24 cellular contexts compared by ENCODE assay signal in genomic region chr22:48531721-48532435, GRCh38.
"Had no signal": no experiment of that assay in that cellular context is flagged by ENCODE, and none has a peak within 500 bp of the region (broad histone marks: within the 10 kb centered on the region; RNA-seq: fewer than 3 reads in every experiment).

No MANE protein-coding gene starts in this region.

- H3K27me3 Mint-ChIP-seq: activated T-cell treated with anti-CD3 and anti-CD28 coated beads, Interleukin-2, amount 50 U/mL, for 24 hours; dendritic cell treated with granulocyte-macrophage colony-stimulating factor and Interleukin-4, amounts not matched to agents 40 ng/mL and 50 ng/mL, for 4 days had no signal

- H3K4me3 ChIP-seq: mucosa of descending colon, right lobe of liver, stomach, testis, uterus had no signal

- H3K36me3 Mint-ChIP-seq: activated naive CD4-positive, alpha-beta T cell treated with anti-CD3 and anti-CD28 coated beads, Interleukin-2, amount 50 U/mL, for 72 hours; memory B cell; stimulated activated memory B cell treated with anti-CD40 and anti-IgM and Interleukin-4, amounts not matched to agents 10 μg/mL and 1 μg/mL and 100 μg/mL, for 72 hours had no signal

- H3K36me3 ChIP-seq: brain microvascular endothelial cell, right lobe of liver, stomach, uterus had no signal

- H3K9me3 Mint-ChIP-seq: activated naive CD4-positive, alpha-beta T cell treated with anti-CD3 and anti-CD28 coated beads, Interleukin-2, amount 50 U/mL, for 72 hours; activated T-cell treated with anti-CD3 and anti-CD28 coated beads, Interleukin-2, amount 50 U/mL, for 24 hours; activated T-helper 17 cell treated with anti-CD3 and anti-CD28 coated beads, Interleukin-2, amount 50 U/mL, for 72 hours; dendritic cell treated with granulocyte-macrophage colony-stimulating factor and Interleukin-4, amounts not matched to agents 40 ng/mL and 50 ng/mL, for 4 days; memory B cell; nephron progenitor cell; stimulated activated memory B cell treated with anti-CD40 and anti-IgM and Interleukin-4, amounts not matched to agents 10 μg/mL and 1 μg/mL and 100 μg/mL, for 72 hours; T-helper 2 cell treated with Interferon-gamma antibody and Interleukin-4, amounts not matched to agents 5 μg/mL and 100 μg/mL, for 36 hours had no signal

- H3K4me3 Mint-ChIP-seq: activated T-cell treated with anti-CD3 and anti-CD28 coated beads, Interleukin-2, amount 50 U/mL, for 24 hours; activated T-helper 17 cell treated with anti-CD3 and anti-CD28 coated beads, Interleukin-2, amount 50 U/mL, for 72 hours; dendritic cell treated with granulocyte-macrophage colony-stimulating factor and Interleukin-4, amounts not matched to agents 40 ng/mL and 50 ng/mL, for 4 days; memory B cell; nephron progenitor cell; stimulated activated memory B cell treated with anti-CD40 and anti-IgM and Interleukin-4, amounts not matched to agents 10 μg/mL and 1 μg/mL and 100 μg/mL, for 72 hours; T-helper 2 cell treated with Interferon-gamma antibody and Interleukin-4, amounts not matched to agents 5 μg/mL and 100 μg/mL, for 36 hours had no signal

- H3K4me1 Mint-ChIP-seq: activated T-helper 17 cell treated with anti-CD3 and anti-CD28 coated beads, Interleukin-2, amount 50 U/mL, for 72 hours; stimulated activated memory B cell treated with anti-CD40 and anti-IgM and Interleukin-4, amounts not matched to agents 10 μg/mL and 1 μg/mL and 100 μg/mL, for 72 hours had no signal

- H3K27me3 ChIP-seq: brain microvascular endothelial cell, foreskin keratinocyte, right lobe of liver, testis, uterus had no signal

- ATAC-seq: activated naive CD4-positive, alpha-beta T cell treated with anti-CD3 and anti-CD28 coated beads, Interleukin-2, amount 50 U/mL, for 72 hours; activated T-helper 17 cell treated with anti-CD3 and anti-CD28 coated beads, Interleukin-2, amount 50 U/mL, for 72 hours; foreskin keratinocyte; mucosa of descending colon; right lobe of liver; stimulated activated memory B cell treated with anti-CD40 and anti-IgM and Interleukin-4, amounts not matched to agents 10 μg/mL and 1 μg/mL and 100 μg/mL, for 72 hours had no signal

- DNase-seq: activated CD4-positive, alpha-beta T cell treated with anti-CD3 and anti-CD28 coated beads, Interleukin-2, amount 50 U/mL, for 4 hours; activated CD8-positive, alpha-beta memory T cell treated with anti-CD3 and anti-CD28 coated beads for 24 hours; activated CD8-positive, alpha-beta memory T cell treated with anti-CD3 and anti-CD28 coated beads, Interleukin-2, amount 50 U/mL, for 4 hours; activated T-cell treated with anti-CD3 and anti-CD28 coated beads, Interleukin-2, amount 50 U/mL, for 24 hours; aorta; brain microvascular endothelial cell; effector memory CD4-positive, alpha-beta T cell; foreskin keratinocyte; hippocampal formation; mucosa of descending colon; nephron progenitor cell; right lobe of liver; small intestine; stimulated activated CD4-positive, alpha-beta T cell treated with anti-CD3 and anti-CD28 coated beads, Interleukin-2, amount 100 ng/mL, for 24 hours; stomach; testis; trophoblast cell; uterus had no signal

- H3K9me3 ChIP-seq: mucosa of descending colon, right lobe of liver, stomach, testis, uterus had no signal

- H3K4me1 ChIP-seq: foreskin keratinocyte, right lobe of liver, uterus had no signal

- H3K27ac ChIP-seq: brain microvascular endothelial cell, foreskin keratinocyte, right lobe of liver, stomach, testis, uterus had no signal

- H3K27ac Mint-ChIP-seq: activated naive CD4-positive, alpha-beta T cell treated with anti-CD3 and anti-CD28 coated beads, Interleukin-2, amount 50 U/mL, for 72 hours; activated T-cell treated with anti-CD3 and anti-CD28 coated beads, Interleukin-2, amount 50 U/mL, for 24 hours; activated T-helper 17 cell treated with anti-CD3 and anti-CD28 coated beads, Interleukin-2, amount 50 U/mL, for 72 hours; dendritic cell treated with granulocyte-macrophage colony-stimulating factor and Interleukin-4, amounts not matched to agents 40 ng/mL and 50 ng/mL, for 4 days; memory B cell; nephron progenitor cell; stimulated activated memory B cell treated with anti-CD40 and anti-IgM and Interleukin-4, amounts not matched to agents 10 μg/mL and 1 μg/mL and 100 μg/mL, for 72 hours; T-helper 2 cell treated with Interferon-gamma antibody and Interleukin-4, amounts not matched to agents 5 μg/mL and 100 μg/mL, for 36 hours had no signal
